Comparison of ENCODE assay signal across 36 cellular contexts in genomic region chr20:47778398-47779354, GRCh38. TPM values are rescaled to one million over a fixed set of nuclear protein-coding genes. Genes with fewer than 3 reads are reported as not detected.
DNase-seq lines count a peak whose midpoint lies in the region; ATAC-seq, FAIRE-seq and TF ChIP-seq lines count a peak whose summit lies in the region.
"Had no signal": no experiment of that assay in that cellular context is flagged by ENCODE, and none has a peak within 500 bp of the region (broad histone marks: within the 10 kb centered on the region; RNA-seq: fewer than 3 reads in every experiment).

No MANE protein-coding gene starts in this region.

- peaks cover 3% of the 10 kb centered on the region for H3K9me3 ChIP-seq in astrocyte (ENCODE audit: insufficient read depth, low read depth, low read length)
- H3K9me3 ChIP-seq in hepatocyte (ENCODE audit: low read depth) = no peaks in the 10 kb centered on the region
- H3K9me3 ChIP-seq: mucosa of descending colon, tibial artery had no signal

- H3K27ac Mint-ChIP-seq in astrocyte (ENCODE audit: unreplicated experiment) = no peak overlapping the region
- H3K27ac Mint-ChIP-seq: activated CD8-positive, alpha-beta memory T cell treated with anti-CD3 and anti-CD28 coated beads, Interleukin-2, amount 10 ng/mL, durations not matched to agents 7 days and 5 days; activated naive CD8-positive, alpha-beta T cell treated with anti-CD3 and anti-CD28 coated beads, Interleukin-2, amount 10 ng/mL, durations not matched to agents 7 days and 5 days; HFFc6; nephron progenitor cell; T-helper 1 cell treated with Interleukin-12 subunit alpha and Interleukin-12 subunit beta and Interleukin-4 antibody, amounts not matched to agents 30 μg/mL and 1 μg/mL, for 36 hours had no signal

- H3K4me2 ChIP-seq in astrocyte (ENCODE audit: low read length) (no peak overlapping the region), hepatocyte (no peak overlapping the region)

- TF ChIP-seq CTCF in astrocyte (IDR thresholded peaks at IDR 0.05; ENCODE audit: insufficient read depth, low read depth, low read length) (no peak), hepatocyte (IDR thresholded peaks at IDR 0.05; ENCODE audit: poor library complexity) (no peak)

- no peak for ATAC-seq in GM21447 (IDR thresholded peaks at IDR 0.05; ENCODE audit: unreplicated experiment)
- ATAC-seq: activated CD8-positive, alpha-beta memory T cell treated with anti-CD3 and anti-CD28 coated beads, Interleukin-2, amount 10 ng/mL, durations not matched to agents 7 days and 5 days; activated T-cell treated with anti-CD3 and anti-CD28 coated beads, Interleukin-2, amount 50 U/mL, for 4 hours; esophagus mucosa; mucosa of descending colon; PC-3; right cardiac atrium; SK-N-SH treated with all-trans-retinoic acid at 6 μM for 48 hours had no signal

- H4K20me1 ChIP-seq in astrocyte (ENCODE audit: insufficient read depth, low read length) (peaks cover 70% of the 10 kb centered on the region), hepatocyte (ENCODE audit: insufficient read depth, poor library complexity, severe bottlenecking) (peaks cover 12% of the 10 kb centered on the region)

- peaks cover 15% of the 10 kb centered on the region for H3K27me3 ChIP-seq in astrocyte (ENCODE audit: insufficient read depth, low read length)
- no peaks in the 10 kb centered on the region for H3K27me3 ChIP-seq in hepatocyte
- H3K27me3 ChIP-seq: tibial artery had no signal

- H2AFZ ChIP-seq in astrocyte (ENCODE audit: low read depth, low read length) (no peak overlapping the region), hepatocyte (no peak overlapping the region)
- H2AFZ ChIP-seq: parathyroid adenoma had no signal

- H3K4me3 Mint-ChIP-seq in astrocyte (ENCODE audit: unreplicated experiment) = no peak overlapping the region
- H3K4me3 Mint-ChIP-seq: activated CD8-positive, alpha-beta memory T cell treated with anti-CD3 and anti-CD28 coated beads, Interleukin-2, amount 10 ng/mL, durations not matched to agents 7 days and 5 days; activated naive CD8-positive, alpha-beta T cell treated with anti-CD3 and anti-CD28 coated beads, Interleukin-2, amount 10 ng/mL, durations not matched to agents 7 days and 5 days; activated T-cell treated with anti-CD3 and anti-CD28 coated beads, Interleukin-2, amount 50 U/mL, for 4 hours; central memory CD8-positive, alpha-beta T cell; HFFc6; nephron progenitor cell; T-helper 1 cell treated with Interleukin-12 subunit alpha and Interleukin-12 subunit beta and Interleukin-4 antibody, amounts not matched to agents 30 μg/mL and 1 μg/mL, for 36 hours had no signal

- H3K9me2 ChIP-seq in hepatocyte (replicated peaks; ENCODE audit: insufficient read depth) = no peaks in the 10 kb centered on the region

- H3K4me1 ChIP-seq in astrocyte (ENCODE audit: insufficient read depth, low read length) (no peaks in the 10 kb centered on the region), hepatocyte (ENCODE audit: insufficient read depth) (peaks cover 14% of the 10 kb centered on the region)

- H3K4me3 ChIP-seq in astrocyte (ENCODE audit: insufficient read depth, low read depth, low read length) (no peak overlapping the region), hepatocyte (no peak overlapping the region)
- H3K4me3 ChIP-seq: mucosa of descending colon, tibial artery had no signal

- H3K9ac ChIP-seq in astrocyte (ENCODE audit: low read length) = no peak overlapping the region
- H3K9ac ChIP-seq: parathyroid adenoma had no signal

- peaks cover 10% of the 10 kb centered on the region for H3K27me3 Mint-ChIP-seq in astrocyte (ENCODE audit: low read depth, unreplicated experiment)

- H3K9me3 Mint-ChIP-seq in astrocyte (ENCODE audit: unreplicated experiment) = peaks cover 10% of the 10 kb centered on the region
- H3K9me3 Mint-ChIP-seq: activated naive CD8-positive, alpha-beta T cell treated with anti-CD3 and anti-CD28 coated beads, Interleukin-2, amount 10 ng/mL, durations not matched to agents 7 days and 5 days; central memory CD8-positive, alpha-beta T cell; HFFc6; T-helper 1 cell treated with Interleukin-12 subunit alpha and Interleukin-12 subunit beta and Interleukin-4 antibody, amounts not matched to agents 30 μg/mL and 1 μg/mL, for 36 hours had no signal

- peaks cover 14% of the 10 kb centered on the region for H3K4me1 Mint-ChIP-seq in astrocyte (ENCODE audit: low read depth, unreplicated experiment)
- H3K4me1 Mint-ChIP-seq: activated CD8-positive, alpha-beta memory T cell treated with anti-CD3 and anti-CD28 coated beads, Interleukin-2, amount 10 ng/mL, durations not matched to agents 7 days and 5 days; activated naive CD8-positive, alpha-beta T cell treated with anti-CD3 and anti-CD28 coated beads, Interleukin-2, amount 10 ng/mL, durations not matched to agents 7 days and 5 days; central memory CD8-positive, alpha-beta T cell had no signal

- H3K27ac ChIP-seq in astrocyte (ENCODE audit: low read depth, low read length) = no peak overlapping the region
- H3K27ac ChIP-seq in hepatocyte = no peak overlapping the region
- H3K27ac ChIP-seq: C4-2B, parathyroid adenoma, tibial artery had no signal

- 93% methylated on average over 17 of the region's 17 CpGs for WGBS in hepatocyte (ENCODE audit: low lambda C conversion rate, missing lambda C conversion rate)

- FAIRE-seq in astrocyte (lab: Jason Lieb, UNC) (no peak), urothelium cell line (lab: Jason Lieb, UNC) (peak; percentile 78)
- FAIRE-seq: GM18507, TTC549 had no signal

- peaks cover 14% of the 10 kb centered on the region for H3K36me3 Mint-ChIP-seq in astrocyte (ENCODE audit: low read depth, unreplicated experiment)
- H3K36me3 Mint-ChIP-seq: activated CD8-positive, alpha-beta memory T cell treated with anti-CD3 and anti-CD28 coated beads, Interleukin-2, amount 10 ng/mL, durations not matched to agents 7 days and 5 days; activated naive CD8-positive, alpha-beta T cell treated with anti-CD3 and anti-CD28 coated beads, Interleukin-2, amount 10 ng/mL, durations not matched to agents 7 days and 5 days had no signal

- peaks cover 5% of the 10 kb centered on the region for H3K79me2 ChIP-seq in astrocyte (ENCODE audit: insufficient read depth, low read length)
- H3K79me2 ChIP-seq in hepatocyte = peaks cover 82% of the 10 kb centered on the region
- H3K79me2 ChIP-seq: parathyroid adenoma had no signal

- H3K36me3 ChIP-seq in astrocyte (ENCODE audit: insufficient read depth, low read length) (no peaks in the 10 kb centered on the region), hepatocyte (replicated peaks; ENCODE audit: insufficient read depth, low read depth) (no peaks in the 10 kb centered on the region)
- H3K36me3 ChIP-seq: tibial artery had no signal

- DNase-seq in GM04504 (ENCODE audit: low read depth) (peak; percentile 30), astrocyte (ENCODE audit: low read depth) (peak; percentile 81), myocyte (ENCODE audit: low read depth) (peak; percentile 89), urothelium cell line (ENCODE audit: low spot score) (no peak), hepatocyte (ENCODE audit: low spot score) (no peak)
- no peak for DNase-seq in stimulated activated CD4-positive, alpha-beta T cell treated with anti-CD3 and anti-CD28 coated beads, Interleukin-2, amount 100 ng/mL, for 24 hours
- DNase-seq: activated CD4-positive, alpha-beta T cell treated with anti-CD3 and anti-CD28 coated beads, Interleukin-2, amount 50 U/mL, for 4 hours; activated CD8-positive, alpha-beta memory T cell treated with anti-CD3 and anti-CD28 coated beads, Interleukin-2, amount 10 ng/mL, durations not matched to agents 7 days and 5 days; activated gamma-delta T cell treated with Interleukin-2 at 50 U/mL for 16 hours; activated naive CD8-positive, alpha-beta T cell treated with anti-CD3 and anti-CD28 coated beads, Interleukin-2, amount 10 ng/mL, durations not matched to agents 7 days and 5 days; activated T-cell treated with anti-CD3 and anti-CD28 coated beads, Interleukin-2, amount 50 U/mL, for 4 hours; DND-41; foreskin melanocyte; GOT3; HFFc6; kidney glomerular epithelial cell; mucosa of descending colon; NCI-H1436; NCI-H345; NCI-H69; nephron progenitor cell; PC-3; right cardiac atrium; Right ventricle myocardium superior; stimulated activated CD4-positive, alpha-beta T cell treated with anti-CD3 and anti-CD28 coated beads, Interleukin-12 subunit alpha, Interleukin-12 subunit beta, amount 100 ng/mL, for 4 hours; stimulated activated CD4-positive, alpha-beta T cell treated with anti-CD3 and anti-CD28 coated beads, Interleukin-4, amount 100 ng/mL, for 24 hours; tibial artery had no signal

RNA-seq across cellular contexts. Expression of gene SULF2, which starts 6.6 kb away (rescaled TPM):
- total RNA-seq in astrocyte (115 and 139 TPM in 2 replicates), myocyte (2.6 and 6.0 TPM in 2 replicates), hepatocyte (49.0 and 53.7 TPM in 2 replicates)
- 3.8 TPM for polyA plus RNA-seq in myocyte (2012)
- polyA plus RNA-seq in hepatocyte = 51.6 and 66.6 TPM in 2 replicates

Comparison
In these comparisons a context has a peak if more than half of its experiments do, and no peak if none do; other contexts are left out.
1. DNase-seq: peak in GM04504 (single experiment), astrocyte (single experiment) and myocyte (single experiment); none in urothelium cell line (single experiment), stimulated activated CD4-positive, alpha-beta T cell treated with anti-CD3 and anti-CD28 coated beads, Interleukin-2, amount 100 ng/mL, for 24 hours (0 of 2) and hepatocyte (single experiment).